ENCODE assay signal across 1 cellular context in the genomic region with DNA sequence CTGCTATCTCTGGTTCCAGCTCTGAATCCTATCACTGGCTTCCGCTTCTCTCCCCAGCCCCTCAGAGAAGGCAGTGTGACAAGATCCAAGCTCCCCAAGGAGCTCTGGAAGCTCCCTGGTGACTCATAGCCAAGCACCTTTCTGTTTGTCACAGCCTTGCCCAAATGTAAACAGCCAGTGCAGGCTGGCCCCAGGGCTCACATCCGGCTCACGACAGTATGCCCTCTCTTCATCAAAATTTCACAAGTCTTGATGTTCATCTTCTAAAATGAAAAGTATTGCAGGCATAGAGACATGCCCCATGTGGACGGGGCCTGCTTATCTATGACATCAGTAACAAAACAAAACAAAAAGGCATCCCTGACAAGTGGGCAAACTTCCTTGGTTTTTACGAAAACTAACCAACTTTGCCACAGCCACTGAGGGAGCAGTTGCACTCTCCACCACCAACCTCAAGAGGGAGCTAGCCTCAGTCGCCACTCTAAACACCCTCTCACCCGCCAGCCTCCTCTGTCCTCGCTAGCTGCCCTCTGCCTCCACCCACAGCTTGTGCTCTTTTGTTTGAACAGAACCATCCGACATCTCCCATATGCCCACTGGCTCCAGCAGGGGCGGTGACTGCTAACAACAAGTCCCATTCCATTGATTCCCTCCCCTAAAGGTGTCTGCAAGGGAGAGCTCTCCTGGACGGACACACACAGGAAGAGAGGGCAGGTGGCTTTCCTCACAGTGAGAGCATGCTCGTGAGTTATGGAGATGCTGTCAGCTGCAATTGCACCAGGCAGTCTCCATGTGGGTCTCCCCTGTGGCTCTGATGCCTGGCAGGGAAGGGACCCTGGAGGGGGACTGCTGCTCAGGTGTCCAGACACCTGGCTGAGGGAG.
TF ChIP-seq lines count a peak whose summit lies in the region.

No MANE protein-coding gene starts in this region.

TF ChIP-seq in HepG2, 621 proteins besides CTCF, POLR2A, EP300 and RAD21 (continued from another document and continues in another):
- 0 out of 2 replicates have a peak, but pooled peaks have one; percentile 38 for TF ChIP-seq PPARG (CRISPR knock-in tag; conservative IDR thresholded peaks at IDR 0.05)
- peak; percentile 37; the same call in 1 of the 2 replicates for TF ChIP-seq FOXO1 (CRISPR knock-in tag; IDR thresholded peaks at IDR 0.05)
- 0 out of 2 replicates have a peak, but pooled peaks have one; percentile 46 for TF ChIP-seq MYNN (CRISPR knock-in tag; IDR thresholded peaks at IDR 0.05; ENCODE audit: low read depth)
- TF ChIP-seq, protein P1, sequence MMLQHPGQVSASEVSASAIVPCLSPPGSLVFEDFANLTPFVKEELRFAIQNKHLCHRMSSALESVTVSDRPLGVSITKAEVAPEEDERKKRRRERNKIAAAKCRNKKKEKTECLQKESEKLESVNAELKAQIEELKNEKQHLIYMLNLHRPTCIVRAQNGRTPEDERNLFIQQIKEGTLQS (CRISPR knock-in tag; IDR thresholded peaks at IDR 0.05), result peak; percentile 77
- TF ChIP-seq ZNF709 (CRISPR knock-in tag; IDR thresholded peaks at IDR 0.05), result peak; percentile 56; the same call in 1 of the 2 replicates
- TF ChIP-seq ETV5 (CRISPR knock-in tag; IDR thresholded peaks at IDR 0.05; ENCODE audit: borderline replicate concordance), result peak; percentile 93
- peak; percentile 12 for TF ChIP-seq ZNF605 (CRISPR knock-in tag; IDR thresholded peaks at IDR 0.05)
- TF ChIP-seq FOXA3 (CRISPR knock-in tag; IDR thresholded peaks at IDR 0.05), result peak; percentile 95
- no peak; the same call in 1 of the 2 replicates for TF ChIP-seq TBX2 (CRISPR knock-in tag; IDR thresholded peaks at IDR 0.05; ENCODE audit: borderline replicate concordance)
- 0 out of 2 replicates have a peak, but pooled peaks have one; percentile 40 for TF ChIP-seq RCOR2 (CRISPR knock-in tag; IDR thresholded peaks at IDR 0.05)
- peak; percentile 52; the same call in 1 of the 2 replicates for TF ChIP-seq ISL2 (CRISPR knock-in tag; IDR thresholded peaks at IDR 0.05)
- peak; percentile 66 for TF ChIP-seq CBX1 (IDR thresholded peaks at IDR 0.05; ENCODE audit: low read depth)
- 0 out of 2 replicates have a peak, but pooled peaks have one; percentile 46 for TF ChIP-seq CHCHD3 (CRISPR knock-in tag; IDR thresholded peaks at IDR 0.05)
- peak; percentile 5; the same call in 1 of the 2 replicates for TF ChIP-seq PHF20 (CRISPR knock-in tag; IDR thresholded peaks at IDR 0.05)
- no peak for TF ChIP-seq RARG (CRISPR knock-in tag; IDR thresholded peaks at IDR 0.05; ENCODE audit: low read depth)
- peak; percentile 6 for TF ChIP-seq TEAD3 (CRISPR knock-in tag; optimal IDR thresholded peaks at IDR 0.05; ENCODE audit: borderline replicate concordance)
- TF ChIP-seq, protein P2, sequence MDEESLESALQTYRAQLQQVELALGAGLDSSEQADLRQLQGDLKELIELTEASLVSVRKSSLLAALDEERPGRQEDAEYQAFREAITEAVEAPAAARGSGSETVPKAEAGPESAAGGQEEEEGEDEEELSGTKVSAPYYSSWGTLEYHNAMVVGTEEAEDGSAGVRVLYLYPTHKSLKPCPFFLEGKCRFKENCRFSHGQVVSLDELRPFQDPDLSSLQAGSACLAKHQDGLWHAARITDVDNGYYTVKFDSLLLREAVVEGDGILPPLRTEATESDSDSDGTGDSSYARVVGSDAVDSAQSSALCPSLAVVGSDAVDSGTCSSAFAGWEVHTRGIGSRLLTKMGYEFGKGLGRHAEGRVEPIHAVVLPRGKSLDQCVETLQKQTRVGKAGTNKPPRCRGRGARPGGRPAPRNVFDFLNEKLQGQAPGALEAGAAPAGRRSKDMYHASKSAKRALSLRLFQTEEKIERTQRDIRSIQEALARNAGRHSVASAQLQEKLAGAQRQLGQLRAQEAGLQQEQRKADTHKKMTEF (CRISPR knock-in tag; IDR thresholded peaks at IDR 0.05), result peak; percentile 55
- TF ChIP-seq, protein P3, sequence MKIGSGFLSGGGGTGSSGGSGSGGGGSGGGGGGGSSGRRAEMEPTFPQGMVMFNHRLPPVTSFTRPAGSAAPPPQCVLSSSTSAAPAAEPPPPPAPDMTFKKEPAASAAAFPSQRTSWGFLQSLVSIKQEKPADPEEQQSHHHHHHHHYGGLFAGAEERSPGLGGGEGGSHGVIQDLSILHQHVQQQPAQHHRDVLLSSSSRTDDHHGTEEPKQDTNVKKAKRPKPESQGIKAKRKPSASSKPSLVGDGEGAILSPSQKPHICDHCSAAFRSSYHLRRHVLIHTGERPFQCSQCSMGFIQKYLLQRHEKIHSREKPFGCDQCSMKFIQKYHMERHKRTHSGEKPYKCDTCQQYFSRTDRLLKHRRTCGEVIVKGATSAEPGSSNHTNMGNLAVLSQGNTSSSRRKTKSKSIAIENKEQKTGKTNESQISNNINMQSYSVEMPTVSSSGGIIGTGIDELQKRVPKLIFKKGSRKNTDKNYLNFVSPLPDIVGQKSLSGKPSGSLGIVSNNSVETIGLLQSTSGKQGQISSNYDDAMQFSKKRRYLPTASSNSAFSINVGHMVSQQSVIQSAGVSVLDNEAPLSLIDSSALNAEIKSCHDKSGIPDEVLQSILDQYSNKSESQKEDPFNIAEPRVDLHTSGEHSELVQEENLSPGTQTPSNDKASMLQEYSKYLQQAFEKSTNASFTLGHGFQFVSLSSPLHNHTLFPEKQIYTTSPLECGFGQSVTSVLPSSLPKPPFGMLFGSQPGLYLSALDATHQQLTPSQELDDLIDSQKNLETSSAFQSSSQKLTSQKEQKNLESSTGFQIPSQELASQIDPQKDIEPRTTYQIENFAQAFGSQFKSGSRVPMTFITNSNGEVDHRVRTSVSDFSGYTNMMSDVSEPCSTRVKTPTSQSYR (CRISPR knock-in tag; IDR thresholded peaks at IDR 0.05; ENCODE audit: borderline replicate concordance), result no peak
- TF ChIP-seq ZBTB20 (CRISPR knock-in tag; IDR thresholded peaks at IDR 0.05; ENCODE audit: borderline replicate concordance, low read depth), result 0 out of 2 replicates have a peak, but pooled peaks have one; percentile 24
- TF ChIP-seq, protein P4, sequence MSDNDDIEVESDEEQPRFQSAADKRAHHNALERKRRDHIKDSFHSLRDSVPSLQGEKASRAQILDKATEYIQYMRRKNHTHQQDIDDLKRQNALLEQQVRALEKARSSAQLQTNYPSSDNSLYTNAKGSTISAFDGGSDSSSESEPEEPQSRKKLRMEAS (IDR thresholded peaks at IDR 0.05), result no peak
- TF ChIP-seq, protein P5, sequence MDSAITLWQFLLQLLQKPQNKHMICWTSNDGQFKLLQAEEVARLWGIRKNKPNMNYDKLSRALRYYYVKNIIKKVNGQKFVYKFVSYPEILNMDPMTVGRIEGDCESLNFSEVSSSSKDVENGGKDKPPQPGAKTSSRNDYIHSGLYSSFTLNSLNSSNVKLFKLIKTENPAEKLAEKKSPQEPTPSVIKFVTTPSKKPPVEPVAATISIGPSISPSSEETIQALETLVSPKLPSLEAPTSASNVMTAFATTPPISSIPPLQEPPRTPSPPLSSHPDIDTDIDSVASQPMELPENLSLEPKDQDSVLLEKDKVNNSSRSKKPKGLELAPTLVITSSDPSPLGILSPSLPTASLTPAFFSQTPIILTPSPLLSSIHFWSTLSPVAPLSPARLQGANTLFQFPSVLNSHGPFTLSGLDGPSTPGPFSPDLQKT (CRISPR knock-in tag; IDR thresholded peaks at IDR 0.05; ENCODE audit: borderline replicate concordance), result no peak
- TF ChIP-seq, protein P6, sequence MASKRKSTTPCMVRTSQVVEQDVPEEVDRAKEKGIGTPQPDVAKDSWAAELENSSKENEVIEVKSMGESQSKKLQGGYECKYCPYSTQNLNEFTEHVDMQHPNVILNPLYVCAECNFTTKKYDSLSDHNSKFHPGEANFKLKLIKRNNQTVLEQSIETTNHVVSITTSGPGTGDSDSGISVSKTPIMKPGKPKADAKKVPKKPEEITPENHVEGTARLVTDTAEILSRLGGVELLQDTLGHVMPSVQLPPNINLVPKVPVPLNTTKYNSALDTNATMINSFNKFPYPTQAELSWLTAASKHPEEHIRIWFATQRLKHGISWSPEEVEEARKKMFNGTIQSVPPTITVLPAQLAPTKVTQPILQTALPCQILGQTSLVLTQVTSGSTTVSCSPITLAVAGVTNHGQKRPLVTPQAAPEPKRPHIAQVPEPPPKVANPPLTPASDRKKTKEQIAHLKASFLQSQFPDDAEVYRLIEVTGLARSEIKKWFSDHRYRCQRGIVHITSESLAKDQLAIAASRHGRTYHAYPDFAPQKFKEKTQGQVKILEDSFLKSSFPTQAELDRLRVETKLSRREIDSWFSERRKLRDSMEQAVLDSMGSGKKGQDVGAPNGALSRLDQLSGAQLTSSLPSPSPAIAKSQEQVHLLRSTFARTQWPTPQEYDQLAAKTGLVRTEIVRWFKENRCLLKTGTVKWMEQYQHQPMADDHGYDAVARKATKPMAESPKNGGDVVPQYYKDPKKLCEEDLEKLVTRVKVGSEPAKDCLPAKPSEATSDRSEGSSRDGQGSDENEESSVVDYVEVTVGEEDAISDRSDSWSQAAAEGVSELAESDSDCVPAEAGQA (IDR thresholded peaks at IDR 0.05; ENCODE audit: low read depth), result 0 out of 2 replicates have a peak, but pooled peaks have one; percentile 13
- TF ChIP-seq, protein P6 (CRISPR knock-in tag; IDR thresholded peaks at IDR 0.05; ENCODE audit: borderline replicate concordance), result no peak
- TF ChIP-seq SAP130 (CRISPR knock-in tag; IDR thresholded peaks at IDR 0.05; ENCODE audit: low read depth), result peak; percentile 34; the same call in 1 of the 2 replicates
- no peak for TF ChIP-seq CHD2 (IDR thresholded peaks at IDR 0.05; ENCODE audit: low read depth, low read length)
- TF ChIP-seq, protein P7, sequence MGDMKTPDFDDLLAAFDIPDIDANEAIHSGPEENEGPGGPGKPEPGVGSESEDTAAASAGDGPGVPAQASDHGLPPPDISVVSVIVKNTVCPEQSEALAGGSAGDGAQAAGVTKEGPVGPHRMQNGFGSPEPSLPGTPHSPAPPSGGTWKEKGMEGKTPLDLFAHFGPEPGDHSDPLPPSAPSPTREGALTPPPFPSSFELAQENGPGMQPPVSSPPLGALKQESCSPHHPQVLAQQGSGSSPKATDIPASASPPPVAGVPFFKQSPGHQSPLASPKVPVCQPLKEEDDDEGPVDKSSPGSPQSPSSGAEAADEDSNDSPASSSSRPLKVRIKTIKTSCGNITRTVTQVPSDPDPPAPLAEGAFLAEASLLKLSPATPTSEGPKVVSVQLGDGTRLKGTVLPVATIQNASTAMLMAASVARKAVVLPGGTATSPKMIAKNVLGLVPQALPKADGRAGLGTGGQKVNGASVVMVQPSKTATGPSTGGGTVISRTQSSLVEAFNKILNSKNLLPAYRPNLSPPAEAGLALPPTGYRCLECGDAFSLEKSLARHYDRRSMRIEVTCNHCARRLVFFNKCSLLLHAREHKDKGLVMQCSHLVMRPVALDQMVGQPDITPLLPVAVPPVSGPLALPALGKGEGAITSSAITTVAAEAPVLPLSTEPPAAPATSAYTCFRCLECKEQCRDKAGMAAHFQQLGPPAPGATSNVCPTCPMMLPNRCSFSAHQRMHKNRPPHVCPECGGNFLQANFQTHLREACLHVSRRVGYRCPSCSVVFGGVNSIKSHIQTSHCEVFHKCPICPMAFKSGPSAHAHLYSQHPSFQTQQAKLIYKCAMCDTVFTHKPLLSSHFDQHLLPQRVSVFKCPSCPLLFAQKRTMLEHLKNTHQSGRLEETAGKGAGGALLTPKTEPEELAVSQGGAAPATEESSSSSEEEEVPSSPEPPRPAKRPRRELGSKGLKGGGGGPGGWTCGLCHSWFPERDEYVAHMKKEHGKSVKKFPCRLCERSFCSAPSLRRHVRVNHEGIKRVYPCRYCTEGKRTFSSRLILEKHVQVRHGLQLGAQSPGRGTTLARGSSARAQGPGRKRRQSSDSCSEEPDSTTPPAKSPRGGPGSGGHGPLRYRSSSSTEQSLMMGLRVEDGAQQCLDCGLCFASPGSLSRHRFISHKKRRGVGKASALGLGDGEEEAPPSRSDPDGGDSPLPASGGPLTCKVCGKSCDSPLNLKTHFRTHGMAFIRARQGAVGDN (CRISPR knock-in tag; IDR thresholded peaks at IDR 0.05), result peak; percentile 54; the same call in 1 of the 2 replicates
- TF ChIP-seq GATAD1 (CRISPR knock-in tag; IDR thresholded peaks at IDR 0.05), result peak; percentile 43; the same call in 1 of the 2 replicates
- no peak for TF ChIP-seq FOXP1 (IDR thresholded peaks at IDR 0.05)
- peak; percentile 77 for TF ChIP-seq FOXP1 (CRISPR knock-in tag; IDR thresholded peaks at IDR 0.05)
- TF ChIP-seq JUND (CRISPR knock-in tag; IDR thresholded peaks at IDR 0.05), result peak; percentile 73; the same call in 1 of the 2 replicates
- peak; percentile 57; the same call in 1 of the 2 replicates for TF ChIP-seq ZNF350 (CRISPR knock-in tag; IDR thresholded peaks at IDR 0.05; ENCODE audit: borderline replicate concordance, low read depth)
- TF ChIP-seq XRCC5 (optimal IDR thresholded peaks at IDR 0.05; ENCODE audit: low read length), result peak; percentile 92
- TF ChIP-seq ZSCAN9 (CRISPR knock-in tag; IDR thresholded peaks at IDR 0.05; ENCODE audit: borderline replicate concordance), result 0 out of 2 replicates have a peak, but pooled peaks have one; percentile 21
- no peak for TF ChIP-seq ZFP41 (CRISPR knock-in tag; IDR thresholded peaks at IDR 0.05; ENCODE audit: borderline replicate concordance)
- no peak for TF ChIP-seq ZNF124 (CRISPR knock-in tag; IDR thresholded peaks at IDR 0.05)
- TF ChIP-seq NCOA2 (CRISPR knock-in tag; IDR thresholded peaks at IDR 0.05), result peak; percentile 41; the same call in 1 of the 2 replicates
- no peak for TF ChIP-seq ZNF431 (CRISPR knock-in tag; IDR thresholded peaks at IDR 0.05; ENCODE audit: borderline replicate concordance, low read depth)
- TF ChIP-seq JUN (CRISPR knock-in tag; IDR thresholded peaks at IDR 0.05), result peak; percentile 55
- TF ChIP-seq ERF (CRISPR knock-in tag; IDR thresholded peaks at IDR 0.05), result peak; percentile 40; the same call in 1 of the 2 replicates
- peak; percentile 38 for TF ChIP-seq HNF4A (CRISPR knock-in tag; IDR thresholded peaks at IDR 0.05)
- TF ChIP-seq, protein P8, sequence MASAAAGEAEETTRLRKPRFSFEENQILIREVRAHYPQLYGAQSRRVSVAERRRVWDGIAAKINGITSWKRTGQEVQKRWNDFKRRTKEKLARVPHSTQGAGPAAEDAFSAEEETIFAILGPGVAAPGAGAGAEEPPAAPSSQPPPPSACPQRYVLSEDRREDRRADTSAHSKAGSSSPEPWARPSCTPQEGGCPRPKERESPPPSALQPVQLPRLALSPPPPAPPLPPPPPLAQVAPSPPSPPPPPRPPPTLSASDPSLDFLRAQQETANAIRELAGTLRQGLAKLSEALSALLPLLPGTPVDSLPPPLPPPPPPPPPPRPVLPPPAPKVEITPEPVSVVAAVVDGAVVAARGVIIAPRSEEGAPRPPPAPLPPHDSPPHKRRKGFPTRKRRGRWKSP (CRISPR knock-in tag; IDR thresholded peaks at IDR 0.05), result peak; percentile 15; the same call in 1 of the 2 replicates
- TF ChIP-seq KAT7 (CRISPR knock-in tag; IDR thresholded peaks at IDR 0.05; ENCODE audit: borderline replicate concordance), result peak; percentile 8; the same call in 1 of the 2 replicates
